Comparison of ENCODE assay signal across 21 cellular contexts in the genomic region with DNA sequence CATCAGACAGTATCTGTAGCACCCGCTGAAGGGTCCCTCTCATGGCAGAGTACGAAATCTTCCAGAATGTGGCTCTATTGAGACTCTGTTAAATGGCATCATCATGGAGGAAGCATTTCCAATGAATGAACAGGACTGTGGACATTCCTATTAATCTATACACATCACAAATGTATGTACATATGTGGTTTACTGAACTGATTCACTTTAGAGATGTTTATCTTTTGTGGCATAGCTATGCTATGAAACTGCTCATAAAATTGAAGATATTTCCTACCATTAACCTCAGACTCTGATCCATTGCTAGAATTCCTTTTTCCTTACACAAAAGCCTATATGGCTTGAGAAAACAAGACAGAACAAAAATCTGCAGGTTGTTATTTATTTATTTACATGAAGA.
DNase-seq lines count a peak whose midpoint lies in the region; ATAC-seq and TF ChIP-seq lines count a peak whose summit lies in the region.
"Had no signal": no experiment of that assay in that cellular context is flagged by ENCODE, and none has a peak within 500 bp of the region (broad histone marks: within the 10 kb centered on the region; RNA-seq: fewer than 3 reads in every experiment).

No MANE protein-coding gene starts in this region.

- CTCF ChIA-PET in AG04449 (lab: Yijun Ruan, JAX), result no interaction called here

- no peaks in the 10 kb centered on the region for H3K36me3 Mint-ChIP-seq in HFFc6 (ENCODE audit: low read depth)
- no peaks in the 10 kb centered on the region for H3K36me3 Mint-ChIP-seq in activated naive CD8-positive, alpha-beta T cell treated with anti-CD3 and anti-CD28 coated beads for 36 hours
- H3K36me3 Mint-ChIP-seq: activated naive CD8-positive, alpha-beta T cell treated with anti-CD3 and anti-CD28 coated beads, Interleukin-2, amount 10 ng/mL, durations not matched to agents 7 days and 5 days had no signal

- H3K9me3 Mint-ChIP-seq in HFFc6, result peaks cover 5% of the 10 kb centered on the region
- peaks cover 9% of the 10 kb centered on the region for H3K9me3 Mint-ChIP-seq in activated naive CD8-positive, alpha-beta T cell treated with anti-CD3 and anti-CD28 coated beads for 36 hours

- TF ChIP-seq CTCF in AG04449 (IDR thresholded peaks at IDR 0.05; ENCODE audit: insufficient read depth, low read length, missing control alignments) (no peak), HFFc6 (IDR thresholded peaks at IDR 0.05) (no peak), foreskin fibroblast (IDR thresholded peaks at IDR 0.05; ENCODE audit: low read depth, low read length) (no peak)

- peaks cover 16% of the 10 kb centered on the region for H3K4me1 Mint-ChIP-seq in HFFc6 (ENCODE audit: low read depth)
- no peaks in the 10 kb centered on the region for H3K4me1 Mint-ChIP-seq in activated naive CD8-positive, alpha-beta T cell treated with anti-CD3 and anti-CD28 coated beads for 36 hours
- H3K4me1 Mint-ChIP-seq: activated CD4-positive, alpha-beta T cell treated with anti-CD3 and anti-CD28 coated beads, Interleukin-2, amount 10 ng/mL, durations not matched to agents 7 days and 5 days; activated naive CD8-positive, alpha-beta T cell treated with anti-CD3 and anti-CD28 coated beads, Interleukin-2, amount 10 ng/mL, durations not matched to agents 7 days and 5 days; activated T-helper 17 cell treated with anti-CD3 and anti-CD28 coated beads, Interleukin-2, amount 50 U/mL, for 72 hours had no signal

- H3K4me3 Mint-ChIP-seq in HFFc6, result no peak overlapping the region
- H3K4me3 Mint-ChIP-seq in activated naive CD8-positive, alpha-beta T cell treated with anti-CD3 and anti-CD28 coated beads for 36 hours, result no peak overlapping the region
- H3K4me3 Mint-ChIP-seq: activated CD4-positive, alpha-beta T cell treated with anti-CD3 and anti-CD28 coated beads, Interleukin-2, amount 10 ng/mL, durations not matched to agents 7 days and 5 days; activated naive CD8-positive, alpha-beta T cell treated with anti-CD3 and anti-CD28 coated beads, Interleukin-2, amount 10 ng/mL, durations not matched to agents 7 days and 5 days; activated T-helper 17 cell treated with anti-CD3 and anti-CD28 coated beads, Interleukin-2, amount 50 U/mL, for 72 hours had no signal

- DNase-seq in AG04449 (ENCODE audit: low read depth, low spot score), result peak; percentile 37
- peak; percentile 57 for DNase-seq in HFFc6
- peak; percentile 14 for DNase-seq in SW480 (ENCODE audit: low spot score)
- peak; percentile 35 to 41 for DNase-seq in foreskin fibroblast
- no peak for DNase-seq in mucosa of gallbladder (ENCODE audit: low spot score)
- DNase-seq in activated naive CD8-positive, alpha-beta T cell treated with anti-CD3 and anti-CD28 coated beads for 36 hours, result no peak
- DNase-seq: activated CD4-positive, alpha-beta T cell treated with anti-CD3 and anti-CD28 coated beads, Interleukin-2, amount 10 ng/mL, durations not matched to agents 7 days and 5 days; activated naive CD8-positive, alpha-beta T cell treated with anti-CD3 and anti-CD28 coated beads, Interleukin-2, amount 10 ng/mL, durations not matched to agents 7 days and 5 days; cortex of kidney; GF-D8; islet precursor cell; retina; SHP77; upper lobe of left lung had no signal

- H3K27me3 Mint-ChIP-seq in HFFc6 (ENCODE audit: insufficient read depth), result no peaks in the 10 kb centered on the region; the same call in 1 of the 2 replicates
- no peaks in the 10 kb centered on the region for H3K27me3 Mint-ChIP-seq in activated naive CD8-positive, alpha-beta T cell treated with anti-CD3 and anti-CD28 coated beads for 36 hours
- H3K27me3 Mint-ChIP-seq: activated CD4-positive, alpha-beta T cell treated with anti-CD3 and anti-CD28 coated beads, Interleukin-2, amount 10 ng/mL, durations not matched to agents 7 days and 5 days; activated naive CD8-positive, alpha-beta T cell treated with anti-CD3 and anti-CD28 coated beads, Interleukin-2, amount 10 ng/mL, durations not matched to agents 7 days and 5 days; activated T-helper 17 cell treated with anti-CD3 and anti-CD28 coated beads, Interleukin-2, amount 50 U/mL, for 72 hours had no signal

- POLR2A ChIA-PET in AG04449 (lab: Yijun Ruan, JAX), result no interaction called here

- H3K4me3 ChIP-seq in AG04449 (ENCODE audit: low read depth, low read length) (no peak overlapping the region), foreskin fibroblast (ENCODE audit: low read depth in 1 of 2, low read length in 2 of 2) (no peak overlapping the region)
- H3K4me3 ChIP-seq: A549, GM12878, hepatocyte, lung, upper lobe of left lung had no signal

- H3K27ac Mint-ChIP-seq in HFFc6, result no peak overlapping the region
- H3K27ac Mint-ChIP-seq in activated naive CD8-positive, alpha-beta T cell treated with anti-CD3 and anti-CD28 coated beads for 36 hours, result no peak overlapping the region
- H3K27ac Mint-ChIP-seq: activated CD4-positive, alpha-beta T cell treated with anti-CD3 and anti-CD28 coated beads, Interleukin-2, amount 10 ng/mL, durations not matched to agents 7 days and 5 days; activated naive CD8-positive, alpha-beta T cell treated with anti-CD3 and anti-CD28 coated beads, Interleukin-2, amount 10 ng/mL, durations not matched to agents 7 days and 5 days; activated T-helper 17 cell treated with anti-CD3 and anti-CD28 coated beads, Interleukin-2, amount 50 U/mL, for 72 hours had no signal

- ATAC-seq in GM21423 (IDR thresholded peaks at IDR 0.05; ENCODE audit: unreplicated experiment) (no peak), GM18868 (IDR thresholded peaks at IDR 0.05; ENCODE audit: unreplicated experiment) (no peak)
- ATAC-seq: activated T-helper 17 cell treated with anti-CD3 and anti-CD28 coated beads, Interleukin-2, amount 50 U/mL, for 72 hours; GM12878 had no signal

Comparison
In these comparisons a context has a peak if more than half of its experiments do, and no peak if none do; other contexts are left out.
1. DNase-seq: peak in AG04449 (single experiment), HFFc6 (single experiment), SW480 (single experiment) and foreskin fibroblast (2 of 2); none in mucosa of gallbladder (single experiment) and activated naive CD8-positive, alpha-beta T cell treated with anti-CD3 and anti-CD28 coated beads for 36 hours (single experiment).